Comparison of ENCODE assay signal across 4 cellular contexts in the genomic region with DNA sequence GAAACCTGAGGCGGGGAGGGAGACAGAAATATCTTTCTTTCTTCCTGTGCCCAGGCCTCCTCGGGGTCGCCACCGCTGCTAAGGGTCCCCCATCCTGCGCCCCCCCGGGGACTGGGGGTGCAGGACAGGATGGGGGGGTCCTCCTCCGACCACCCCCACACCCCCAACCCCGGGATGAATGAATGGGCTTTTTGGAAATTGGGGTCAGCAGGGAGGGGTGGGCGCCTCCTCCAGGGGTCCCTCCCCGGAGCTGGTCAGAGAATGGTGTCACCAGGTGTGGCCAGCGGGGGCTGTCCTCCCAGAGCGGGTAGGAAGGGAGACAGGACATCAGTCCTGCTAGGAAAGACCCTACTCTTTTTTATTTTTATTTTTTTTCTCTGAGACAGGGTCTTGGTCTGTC. TPM values are rescaled to one million over a fixed set of nuclear protein-coding genes. Genes with fewer than 3 reads are reported as not detected.
"Had no signal": no experiment of that assay in that cellular context is flagged by ENCODE, and none has a peak within 500 bp of the region (broad histone marks: within the 10 kb centered on the region; RNA-seq: fewer than 3 reads in every experiment).

No MANE protein-coding gene starts in this region.

RNA-seq across cellular contexts. Expression of a gene that starts 7.2 kb away (rescaled TPM):
- total RNA-seq: LHCN-M2, SK-MEL-5 had no signal

RNA-seq across cellular contexts. Expression of a gene that starts 53.1 kb away (rescaled TPM):
- total RNA-seq: LHCN-M2, MCF 10A, PC-9, SK-MEL-5 had no signal
